ENCODE assay signal across 18 cellular contexts in the genomic region with DNA sequence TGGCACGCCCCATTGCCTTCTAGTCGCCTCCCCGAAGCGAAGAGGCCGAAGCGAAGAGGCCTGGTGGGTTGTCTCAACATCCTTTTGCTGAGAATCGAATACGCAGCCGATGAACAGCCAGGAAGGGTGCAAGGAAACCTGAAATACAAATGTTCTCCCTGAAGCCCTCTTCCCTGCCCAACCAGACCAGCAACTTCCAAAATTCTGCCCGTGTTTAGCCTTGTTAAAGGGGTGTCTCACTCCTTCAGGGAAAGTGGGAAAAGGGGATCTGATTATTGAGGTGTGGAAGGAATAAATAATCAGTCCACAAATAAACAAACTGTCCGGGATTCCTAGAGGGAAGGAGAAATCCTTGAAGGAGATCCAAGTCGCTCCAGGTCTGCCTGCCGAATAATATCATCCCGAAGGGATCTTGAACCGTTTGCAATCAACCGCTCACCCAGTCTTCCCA. TPM values are rescaled to one million over a fixed set of nuclear protein-coding genes. Genes with fewer than 3 reads are reported as not detected.
DNase-seq lines count a peak whose midpoint lies in the region; ATAC-seq and TF ChIP-seq lines count a peak whose summit lies in the region.
"Had no signal": no experiment of that assay in that cellular context is flagged by ENCODE, and none has a peak within 500 bp of the region (broad histone marks: within the 10 kb centered on the region; RNA-seq: fewer than 3 reads in every experiment).

No MANE protein-coding gene starts in this region.

- H3K27ac ChIP-seq in mesendoderm (ENCODE audit: low read depth, low read length) (no peak overlapping the region), thoracic aorta (peak overlapping the region; percentile 91 to 97)
- H3K27ac ChIP-seq: pancreas, spleen had no signal

- no peak for ATAC-seq in activated T-cell treated with anti-CD3 and anti-CD28 coated beads, Interleukin-2, amount 50 U/mL, for 4 hours
- ATAC-seq in thoracic aorta (ENCODE audit: insufficient number of reproducible peaks, low FRiP score, low read depth) (no peak), mucosa of descending colon (no peak), GM19324 (IDR thresholded peaks at IDR 0.05; ENCODE audit: low FRiP score, unreplicated experiment) (no peak)
- ATAC-seq: K562, pancreas had no signal

- no peaks in the 10 kb centered on the region for H3K79me2 ChIP-seq in mesendoderm (ENCODE audit: control insufficient read depth, insufficient read depth, low read length)

- H3K4me2 ChIP-seq in mesendoderm (ENCODE audit: low read length): peak overlapping the region; percentile 50

- peak overlapping the region; percentile 42 for H3K56ac ChIP-seq in mesendoderm (ENCODE audit: low read length)

- intact Hi-C loops in mucosa of descending colon (cut with DNase I, micrococcal nuclease): loop anchor here in 1 of 2 donors (5.0 kb wide), 1 partner anchor 497 kb away; no protein-coding TSS in a partner anchor

- H3K4me1 ChIP-seq in mesendoderm (ENCODE audit: control insufficient read depth, low read depth, low read length) (peaks cover 3% of the 10 kb centered on the region), thoracic aorta (ENCODE audit: control insufficient read depth in 1 of 2, low read depth in 2 of 2) (no peaks in the 10 kb centered on the region), mucosa of descending colon (ENCODE audit: low read depth) (peaks cover 10% of the 10 kb centered on the region)

- no peak overlapping the region for H2BK120ac ChIP-seq in mesendoderm (ENCODE audit: low read depth, low read length)

- H3K36me3 Mint-ChIP-seq in activated T-cell treated with anti-CD3 and anti-CD28 coated beads, Interleukin-2, amount 50 U/mL, for 4 hours (ENCODE audit: insufficient read depth): no peaks in the 10 kb centered on the region
- no peaks in the 10 kb centered on the region for H3K36me3 Mint-ChIP-seq in brain
- H3K36me3 Mint-ChIP-seq: memory B cell had no signal

- no peak overlapping the region for H2BK5ac ChIP-seq in mesendoderm (ENCODE audit: low read length)

- H3K79me1 ChIP-seq in mesendoderm (ENCODE audit: low read length): no peaks in the 10 kb centered on the region

- no peak overlapping the region for H2BK15ac ChIP-seq in mesendoderm (replicated peaks; ENCODE audit: low read depth)

- no peak overlapping the region for H4K5ac ChIP-seq in mesendoderm (ENCODE audit: low read length)

- H3K27me3 ChIP-seq in mesendoderm (ENCODE audit: insufficient read depth, low read length, poor library complexity): peaks cover 49% of the 10 kb centered on the region
- H3K27me3 ChIP-seq in thoracic aorta (replicated peaks; ENCODE audit: insufficient read depth): no peaks in the 10 kb centered on the region

- H3K4ac ChIP-seq in mesendoderm (ENCODE audit: low read depth, low read length): no peak overlapping the region

- H4K8ac ChIP-seq in mesendoderm (ENCODE audit: low read depth, low read length): no peak overlapping the region

- H3K4me1 Mint-ChIP-seq in activated T-cell treated with anti-CD3 and anti-CD28 coated beads, Interleukin-2, amount 50 U/mL, for 4 hours (ENCODE audit: low read depth): peaks cover 16% of the 10 kb centered on the region
- H3K4me1 Mint-ChIP-seq in brain: peaks cover 25% of the 10 kb centered on the region

- H3K9ac ChIP-seq in mesendoderm (ENCODE audit: low read length): no peak overlapping the region

- no peak overlapping the region for H2AK5ac ChIP-seq in mesendoderm (ENCODE audit: low read length)

- H3K18ac ChIP-seq in mesendoderm (ENCODE audit: low read length): no peak overlapping the region

- TF ChIP-seq CTCF in brain (conservative IDR thresholded peaks at IDR 0.05) (no peak), thoracic aorta (IDR thresholded peaks at IDR 0.05) (no peak), mucosa of descending colon (IDR thresholded peaks at IDR 0.05) (no peak)

- no peak for DNase-seq in activated T-cell treated with anti-CD3 and anti-CD28 coated beads, Interleukin-2, amount 50 U/mL, for 4 hours
- no peak for DNase-seq in activated T-cell treated with anti-CD3 and anti-CD28 coated beads for 4 hours
- DNase-seq in mesendoderm: peak; percentile 20
- DNase-seq in thoracic aorta (ENCODE audit: low spot score): no peak
- DNase-seq in mucosa of descending colon: no peak
- no peak for DNase-seq in ACHN
- DNase-seq: activated B cell treated with CpG ODN at 0.5 μM for 24 hours; activated naive CD4-positive, alpha-beta T cell treated with anti-CD3 and anti-CD28 coated beads for 36 hours; foreskin melanocyte; NCI-H1092; pancreas; stimulated activated naive CD4-positive, alpha-beta T cell treated with Interleukin-2 at 50 U/mL for 16 hours had no signal

- H3K27me3 Mint-ChIP-seq in activated T-cell treated with anti-CD3 and anti-CD28 coated beads, Interleukin-2, amount 50 U/mL, for 4 hours (ENCODE audit: low read depth): peaks cover 70% of the 10 kb centered on the region
- peaks cover 76% of the 10 kb centered on the region for H3K27me3 Mint-ChIP-seq in brain

- H3K9me3 ChIP-seq in thoracic aorta (no peaks in the 10 kb centered on the region), mucosa of descending colon (no peaks in the 10 kb centered on the region)
- H3K9me3 ChIP-seq: pancreas, spleen had no signal

- H3K4me3 ChIP-seq in mesendoderm (ENCODE audit: low read length): no peak overlapping the region
- H3K4me3 ChIP-seq in thoracic aorta: peak overlapping the region; percentile 94
- no peak overlapping the region for H3K4me3 ChIP-seq in mucosa of descending colon
- H3K4me3 ChIP-seq: K562, pancreas, spleen had no signal

- H3K4me3 Mint-ChIP-seq in activated T-cell treated with anti-CD3 and anti-CD28 coated beads, Interleukin-2, amount 50 U/mL, for 4 hours: peak overlapping the region; percentile 11
- peak overlapping the region in 4 of 5 experiments; percentile 30 to 54 (median 36) for H3K4me3 Mint-ChIP-seq in brain
- H3K4me3 Mint-ChIP-seq: activated B cell treated with CpG ODN at 0.5 μM for 24 hours; activated naive CD4-positive, alpha-beta T cell treated with anti-CD3 and anti-CD28 coated beads for 36 hours had no signal

- in situ Hi-C loops in ACHN (cut with HindIII; ENCODE audit: low pct_ligation_motif_present, low pct_unique_long_range_greater_than_20kb, low sequenced_read_pairs): no loop called here

- no peak overlapping the region for H3K27ac Mint-ChIP-seq in brain
- H3K27ac Mint-ChIP-seq: activated B cell treated with CpG ODN at 0.5 μM for 24 hours; activated naive CD4-positive, alpha-beta T cell treated with anti-CD3 and anti-CD28 coated beads for 36 hours; memory B cell had no signal

- WGBS in mesendoderm (ENCODE audit: extremely low coverage, insufficient coverage, low lambda C conversion rate): no CpG with 5 or more reads among the region's 16 CpGs

- no peaks in the 10 kb centered on the region for H3K36me3 ChIP-seq in mesendoderm (ENCODE audit: control insufficient read depth, insufficient read depth, low read length)
- H3K36me3 ChIP-seq in thoracic aorta: no peaks in the 10 kb centered on the region
- no peaks in the 10 kb centered on the region for H3K36me3 ChIP-seq in mucosa of descending colon (ENCODE audit: low read depth)
- H3K36me3 ChIP-seq: pancreas, spleen had no signal

- no peaks in the 10 kb centered on the region for H3K9me3 Mint-ChIP-seq in activated T-cell treated with anti-CD3 and anti-CD28 coated beads, Interleukin-2, amount 50 U/mL, for 4 hours
- peaks cover 0 to 3% (median 0%) of the 10 kb centered on the region in 5 experiments for H3K9me3 Mint-ChIP-seq in brain
- H3K9me3 Mint-ChIP-seq: activated B cell treated with CpG ODN at 0.5 μM for 24 hours; activated naive CD4-positive, alpha-beta T cell treated with anti-CD3 and anti-CD28 coated beads for 36 hours; memory B cell had no signal

- H3K23ac ChIP-seq in mesendoderm (ENCODE audit: low read length): peak overlapping the region; percentile 80

RNA-seq across cellular contexts. Expression of a gene that starts 1.4 kb away (rescaled TPM):
- total RNA-seq in activated T-cell treated with anti-CD3 and anti-CD28 coated beads, Interleukin-2, amount 50 U/mL, for 4 hours: not detected
- 0.71 TPM for polyA plus RNA-seq in brain (ENCODE audit: insufficient read depth, low read depth, low replicate concordance)
- polyA plus RNA-seq in mesendoderm (2013, experiment 1 of 2): 1.7 TPM
- 1.7 TPM for polyA plus RNA-seq in mesendoderm (2013, experiment 2 of 2)
- total RNA-seq in thoracic aorta: 10 to 100 TPM; 54.5 to 60.7 TPM
- under 1 TPM; 0.23 to 0.67 (median 0.51) TPM for total RNA-seq in mucosa of descending colon
- total RNA-seq: activated B cell treated with CpG ODN at 0.5 μM for 24 hours; activated naive CD4-positive, alpha-beta T cell treated with anti-CD3 and anti-CD28 coated beads for 36 hours; spleen had no signal

RNA-seq across cellular contexts. Expression of a gene that starts 10.2 kb away (rescaled TPM):
- total RNA-seq in activated T-cell treated with anti-CD3 and anti-CD28 coated beads, Interleukin-2, amount 50 U/mL, for 4 hours: 10 to 100 TPM; 18.9 to 21.2 (median 20.1) TPM
- 20.8 TPM for polyA plus RNA-seq in brain (ENCODE audit: insufficient read depth, low read depth, low replicate concordance)
- 5.5 TPM for polyA plus RNA-seq in mesendoderm (2013, experiment 1 of 2)
- polyA plus RNA-seq in mesendoderm (2013, experiment 2 of 2): 6.0 TPM
- total RNA-seq in thoracic aorta (10 to 100 TPM; 25.0 to 30.8 TPM), mucosa of descending colon (10 to 100 TPM; 22.6 to 30.4 (median 25.5) TPM)

RNA-seq across cellular contexts. Expression of a gene that starts 13.1 kb away (rescaled TPM):
- total RNA-seq in activated T-cell treated with anti-CD3 and anti-CD28 coated beads, Interleukin-2, amount 50 U/mL, for 4 hours: not detected
- 0.22 TPM for polyA plus RNA-seq in brain (ENCODE audit: insufficient read depth, low read depth, low replicate concordance)
- 0.27 TPM for polyA plus RNA-seq in mesendoderm (2013, experiment 1 of 2)
- 0.35 TPM for polyA plus RNA-seq in mesendoderm (2013, experiment 2 of 2)
- total RNA-seq in thoracic aorta (10 to 100 TPM; 52.1 to 52.8 TPM), mucosa of descending colon (1 to 10 TPM; 1.1 to 3.6 (median 2.4) TPM)
- total RNA-seq: activated B cell treated with CpG ODN at 0.5 μM for 24 hours; activated naive CD4-positive, alpha-beta T cell treated with anti-CD3 and anti-CD28 coated beads for 36 hours; K562; spleen had no signal
- polyA plus RNA-seq: K562 had no signal

RNA-seq across cellular contexts. Expression of a gene that starts 54.9 kb away (rescaled TPM):
- under 1 TPM; 0.05 to 0.08 (median 0.08) TPM for total RNA-seq in activated T-cell treated with anti-CD3 and anti-CD28 coated beads, Interleukin-2, amount 50 U/mL, for 4 hours
- polyA plus RNA-seq in brain (ENCODE audit: insufficient read depth, low read depth, low replicate concordance): 1.4 TPM
- 0.07 TPM for polyA plus RNA-seq in mesendoderm (2013, experiment 1 of 2)
- 0.03 TPM for polyA plus RNA-seq in mesendoderm (2013, experiment 2 of 2)
- total RNA-seq in thoracic aorta: 1 to 10 TPM in 1 of 2 donors, not detected in 1; 4.1 TPM
- total RNA-seq in mucosa of descending colon: 10 to 100 TPM in 1 of 3 donors, 1 to 10 TPM in 2; 6.9 to 85.8 (median 9.9) TPM
- total RNA-seq: A673; activated B cell treated with CpG ODN at 0.5 μM for 24 hours; activated naive CD4-positive, alpha-beta T cell treated with anti-CD3 and anti-CD28 coated beads for 36 hours had no signal
- polyA plus RNA-seq: K562 had no signal

Comparison
In these comparisons a context has a peak if more than half of its experiments do, and no peak if none do; other contexts are left out.
1. RNA of a gene that starts 1.4 kb away (total RNA-seq): 54.5 to 60.7 TPM in thoracic aorta; 0.23 to 0.67 TPM in mucosa of descending colon and not detected in activated T-cell treated with anti-CD3 and anti-CD28 coated beads, Interleukin-2, amount 50 U/mL, for 4 hours; every median in the first group is over 10 times any median in the second.
2. RNA of a gene that starts 13.1 kb away (total RNA-seq): 52.1 to 52.8 TPM in thoracic aorta; 1.1 to 3.6 TPM in mucosa of descending colon and not detected in activated T-cell treated with anti-CD3 and anti-CD28 coated beads, Interleukin-2, amount 50 U/mL, for 4 hours; every median in the first group is over 10 times any median in the second.